ENCODE assay signal across 18 cellular contexts in the genomic region with DNA sequence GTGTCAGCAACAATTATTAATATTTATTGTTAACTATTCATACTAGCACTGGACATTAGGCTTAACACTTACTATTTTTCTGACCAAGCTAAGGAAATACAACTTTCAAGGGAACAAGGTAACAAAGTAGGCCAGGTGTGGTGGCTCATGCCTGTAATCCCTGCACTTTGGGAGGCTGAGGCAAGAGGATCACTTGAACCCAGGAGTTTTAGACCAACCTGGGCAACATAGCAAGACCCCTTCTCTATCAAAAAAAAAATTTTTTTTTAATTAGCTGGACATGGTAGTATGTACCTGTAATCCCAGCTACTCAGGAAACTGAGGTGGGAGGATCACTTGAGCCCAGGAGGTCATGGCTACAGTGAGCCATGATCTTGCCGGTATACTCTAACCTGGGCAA.
"Had no signal": no experiment of that assay in that cellular context is flagged by ENCODE, and none has a peak within 500 bp of the region (broad histone marks: within the 10 kb centered on the region; RNA-seq: fewer than 3 reads in every experiment).

No MANE protein-coding gene starts in this region.

- H3K27me3 ChIP-seq: foreskin keratinocyte, neutrophil, sigmoid colon had no signal

- H3K4me1 ChIP-seq: foreskin keratinocyte, psoas muscle had no signal

- H3K27ac ChIP-seq: foreskin keratinocyte, left ventricle myocardium inferior, lower lobe of right lung, neutrophil, psoas muscle, sigmoid colon, skin epidermis had no signal

- H3K4me3 ChIP-seq: left ventricle myocardium inferior, lower lobe of right lung, psoas muscle, sigmoid colon, skin epidermis had no signal

- DNase-seq: cerebellar nuclear complex; effector CD4-positive, alpha-beta T cell; endodermal cell; erythroblast; foreskin keratinocyte; kidney; left cardiac atrium; left ventricle myocardium inferior; lower lobe of right lung; midbrain; naive B cell; psoas muscle; retina; sigmoid colon; stimulated activated CD4-positive, alpha-beta T cell treated with anti-CD3 and anti-CD28 coated beads, Interleukin-12 subunit alpha, Interleukin-12 subunit beta, amount 100 ng/mL, for 4 hours; stimulated activated naive CD4-positive, alpha-beta T cell had no signal

- H3K9me3 ChIP-seq: left ventricle myocardium inferior, lower lobe of right lung, neutrophil, psoas muscle, sigmoid colon had no signal

- H3K36me3 ChIP-seq: left ventricle myocardium inferior, lower lobe of right lung, neutrophil, sigmoid colon had no signal
